8 cellular contexts compared by ENCODE assay signal in genomic region chr19:17555480-17555928, GRCh38. TPM values are rescaled to one million over a fixed set of nuclear protein-coding genes. Genes with fewer than 3 reads are reported as not detected.
A peak's percentile ranks its signal among the peaks of the same experiment; 100 is the strongest.
DNase-seq lines count a peak whose midpoint lies in the region; ATAC-seq, FAIRE-seq and TF ChIP-seq lines count a peak whose summit lies in the region.

TSS of gene COLGALT1 (plus strand) at chr19:17555649. CDS start at chr19:17555714, 65 bp downstream.

- peak within 1 kb of the TSS; percentile 73 for H3K4me3 Mint-ChIP-seq in mesothelial cell of epicardium

- H2AFZ ChIP-seq in OCI-LY3 (ENCODE audit: low read depth, low read length): peak within 1 kb of the TSS; percentile 39; the same call in 1 of the 2 replicates

- peaks cover 49% of the 10 kb centered on the region for H3K36me3 ChIP-seq in OCI-LY3 (replicated peaks; ENCODE audit: low read depth, low read length)

- peaks cover 21% of the 10 kb centered on the region for H3K79me2 ChIP-seq in OCI-LY3 (ENCODE audit: low read length)

- H3K9me3 Mint-ChIP-seq in mesothelial cell of epicardium: peaks cover 5% of the 10 kb centered on the region

- peak within 1 kb of the TSS; percentile 79 for H3K4me3 ChIP-seq in OCI-LY3 (ENCODE audit: low read length)

- no peaks in the 10 kb centered on the region for H3K27me3 Mint-ChIP-seq in mesothelial cell of epicardium (ENCODE audit: low read depth)

- no peaks in the 10 kb centered on the region for H3K9me3 ChIP-seq in OCI-LY3 (ENCODE audit: insufficient read depth, low read length)

- H3K27ac ChIP-seq in OCI-LY3 (ENCODE audit: low read length): peak within 1 kb of the TSS; percentile 76

- H4K20me1 ChIP-seq in OCI-LY3 (ENCODE audit: insufficient read depth, low read length): peaks cover 8% of the 10 kb centered on the region

- DNase-seq in COLO829 (ENCODE audit: low spot score) (peak; percentile 93), HuH-7.5 (ENCODE audit: low spot score) (peak; percentile 96), mesothelial cell of epicardium (ENCODE audit: low spot score in 2 of 2, unreplicated experiment in 2 of 2) (peak; percentile 95 to 96)
- peak; percentile 99 for DNase-seq in activated CD8-positive, alpha-beta memory T cell treated with anti-CD3 and anti-CD28 coated beads, Interleukin-2, amount 50 U/mL, for 4 hours
- peak; percentile 95 to 98 for DNase-seq in stimulated activated CD8-positive, alpha-beta memory T cell treated with anti-CD3 and anti-CD28 coated beads, Interleukin-15, amount 100 ng/mL, for 4 hours (ENCODE audit: low read depth in 2 of 2)

- peak; percentile 83 for ATAC-seq in GM21447 (IDR thresholded peaks at IDR 0.05; ENCODE audit: unreplicated experiment)

- H3K4me1 Mint-ChIP-seq in mesothelial cell of epicardium: peaks cover 4% of the 10 kb centered on the region

- peak within 1 kb of the TSS; percentile 85 for H3K4me2 ChIP-seq in OCI-LY3 (ENCODE audit: low read length)

- FAIRE-seq in endometrium (lab: Jason Lieb, UNC): peak; percentile 69

- peak within 1 kb of the TSS; percentile 53 for H3K27ac Mint-ChIP-seq in mesothelial cell of epicardium

- peaks cover 11% of the 10 kb centered on the region for H3K4me1 ChIP-seq in OCI-LY3 (ENCODE audit: low read length)

- TF ChIP-seq CTCF in OCI-LY3 (IDR thresholded peaks at IDR 0.05; ENCODE audit: low read depth, low read length): no peak
- TF ChIP-seq CTCF in mesothelial cell of epicardium (IDR thresholded peaks at IDR 0.05; ENCODE audit: unreplicated experiment): no peak

- peaks cover 12% of the 10 kb centered on the region for H3K36me3 Mint-ChIP-seq in mesothelial cell of epicardium

- H3K9ac ChIP-seq in OCI-LY3 (ENCODE audit: low read length): peak within 1 kb of the TSS; percentile 90

- H3K27me3 ChIP-seq in OCI-LY3 (ENCODE audit: low read depth, low read length): no peaks in the 10 kb centered on the region

RNA-seq across cellular contexts. Expression of gene COLGALT1, which starts in this region (rescaled TPM):
- total RNA-seq in mesothelial cell of epicardium: 58.0 to 61.9 TPM (median 59.3 TPM) in 3 replicates

Comparison
In these comparisons a context has a peak if more than half of its experiments do, and no peak if none do; other contexts are left out.
1. Peak in every context shown above with its lines: DNase-seq, ATAC-seq, H3K4me3 ChIP-seq and H3K27ac ChIP-seq.